Comparison of ENCODE assay signal across 15 cellular contexts in the genomic region with DNA sequence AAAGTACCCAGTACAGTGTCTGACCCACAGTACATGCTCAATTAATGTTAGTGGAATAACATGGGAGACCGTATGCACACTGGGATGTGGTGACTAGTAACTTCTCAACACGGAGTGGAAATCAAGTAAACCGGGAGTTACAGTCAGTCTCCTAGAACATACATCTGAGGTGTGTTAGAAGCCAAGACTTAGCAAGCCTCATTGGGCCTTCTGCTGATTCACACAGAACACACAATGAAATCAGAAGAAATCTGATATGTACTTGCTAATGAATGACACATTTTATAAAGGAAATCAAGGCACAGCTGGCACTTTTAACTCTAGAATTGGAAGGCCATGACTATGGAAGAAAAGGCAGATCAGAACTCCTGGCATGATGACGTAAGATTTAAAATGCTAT. TPM values are rescaled to one million over a fixed set of nuclear protein-coding genes. Genes with fewer than 3 reads are reported as not detected.
DNase-seq lines count a peak whose midpoint lies in the region; ATAC-seq and TF ChIP-seq lines count a peak whose summit lies in the region.
"Had no signal": no experiment of that assay in that cellular context is flagged by ENCODE, and none has a peak within 500 bp of the region (broad histone marks: within the 10 kb centered on the region; RNA-seq: fewer than 3 reads in every experiment).

No MANE protein-coding gene starts in this region.

- peak overlapping the region; percentile 64 for H3K27ac ChIP-seq in stomach smooth muscle (ENCODE audit: low read length)

- H3K36me3 Mint-ChIP-seq in activated T-cell treated with anti-CD3 and anti-CD28 coated beads, Interleukin-2, amount 50 U/mL, for 24 hours (ENCODE audit: low read depth) = peaks cover 94% of the 10 kb centered on the region

- H3K4me3 Mint-ChIP-seq in activated T-cell treated with anti-CD3 and anti-CD28 coated beads, Interleukin-2, amount 50 U/mL, for 24 hours = no peak overlapping the region

- DNase-seq in activated T-cell treated with anti-CD3 and anti-CD28 coated beads, Interleukin-2, amount 50 U/mL, for 24 hours = no peak
- DNase-seq in activated T-cell treated with anti-CD3 and anti-CD28 coated beads, Interleukin-2, amount 50 U/mL, for 48 hours = no peak
- DNase-seq in NCI-H2171 (lab: John Stamatoyannopoulos, UW) (peak; percentile 42), fibroblast of the aortic adventitia (ENCODE audit: low read depth) (peak; percentile 33), NCI-H748 treated with DMSO at 0.1 percent for 48 hours (lab: John Stamatoyannopoulos, UW) (no peak), NCI-H345 (lab: John Stamatoyannopoulos, UW) (no peak)
- DNase-seq: activated CD4-positive, alpha-beta T cell treated with anti-CD3 and anti-CD28 coated beads, Interleukin-2, amount 50 U/mL, for 4 hours; activated gamma-delta T cell treated with Interleukin-2 at 50 U/mL for 16 hours; NCI-H226; RPMI8226; T-helper 2 cell; upper lobe of left lung had no signal

- peaks cover 65% of the 10 kb centered on the region for H3K4me1 Mint-ChIP-seq in activated T-cell treated with anti-CD3 and anti-CD28 coated beads, Interleukin-2, amount 50 U/mL, for 24 hours (ENCODE audit: low read depth)

- no peaks in the 10 kb centered on the region for H3K9me3 ChIP-seq in stomach smooth muscle (ENCODE audit: control insufficient read depth in 2 of 2, low read length in 2 of 2)
- H3K9me3 ChIP-seq: upper lobe of left lung had no signal

- H3K4me3 ChIP-seq in fibroblast of the aortic adventitia (ENCODE audit: low read depth, low read length) (no peak overlapping the region), stomach smooth muscle (ENCODE audit: low read length in 2 of 2) (no peak overlapping the region)
- H3K4me3 ChIP-seq: GM12878, upper lobe of left lung had no signal

- peaks cover 16% of the 10 kb centered on the region for H3K4me1 ChIP-seq in stomach smooth muscle (ENCODE audit: control insufficient read depth, insufficient read depth, low read length)

- H3K27me3 ChIP-seq in stomach smooth muscle (ENCODE audit: control insufficient read depth in 1 of 2, insufficient read depth in 2 of 2, low read length in 2 of 2) = no peaks in the 10 kb centered on the region
- H3K27me3 ChIP-seq: upper lobe of left lung had no signal

- ATAC-seq in GM19452 (IDR thresholded peaks at IDR 0.05; ENCODE audit: unreplicated experiment) = no peak

- no peaks in the 10 kb centered on the region for H3K9me3 Mint-ChIP-seq in activated T-cell treated with anti-CD3 and anti-CD28 coated beads, Interleukin-2, amount 50 U/mL, for 24 hours

- no peak overlapping the region for H3K9ac ChIP-seq in stomach smooth muscle (ENCODE audit: low read length in 2 of 2)

- peak overlapping the region; percentile 28 for H3K27ac Mint-ChIP-seq in activated T-cell treated with anti-CD3 and anti-CD28 coated beads, Interleukin-2, amount 50 U/mL, for 24 hours

- no peak for TF ChIP-seq CTCF in fibroblast of the aortic adventitia (IDR thresholded peaks at IDR 0.05; ENCODE audit: insufficient read depth, low read length)

- H3K27me3 Mint-ChIP-seq in activated T-cell treated with anti-CD3 and anti-CD28 coated beads, Interleukin-2, amount 50 U/mL, for 24 hours = peaks cover 16% of the 10 kb centered on the region

- H3K36me3 ChIP-seq in stomach smooth muscle (ENCODE audit: control insufficient read depth in 2 of 2, insufficient read depth in 2 of 2, low read length in 2 of 2) = peaks cover 6 to 8% of the 10 kb centered on the region in 2 donors

RNA-seq across cellular contexts. Expression of a gene that starts 13.0 kb away (rescaled TPM):
- 21.5 and 31.4 TPM in 2 replicates for total RNA-seq in fibroblast of the aortic adventitia (ENCODE audit: low replicate concordance)

RNA-seq across cellular contexts. Expression of a gene that starts 13.2 kb away (rescaled TPM):
- 20.3 and 41.7 TPM in 2 replicates for total RNA-seq in fibroblast of the aortic adventitia (ENCODE audit: low replicate concordance)

RNA-seq across cellular contexts. Expression of a gene that starts 32.4 kb away (rescaled TPM):
- 36.0 and 51.8 TPM in 2 replicates for total RNA-seq in fibroblast of the aortic adventitia (ENCODE audit: low replicate concordance)

Comparison
In these comparisons a context has a peak if more than half of its experiments do, and no peak if none do; other contexts are left out.
1. DNase-seq: peak in NCI-H2171 (single experiment) and fibroblast of the aortic adventitia (single experiment); none in activated T-cell treated with anti-CD3 and anti-CD28 coated beads, Interleukin-2, amount 50 U/mL, for 24 hours (single experiment), activated T-cell treated with anti-CD3 and anti-CD28 coated beads, Interleukin-2, amount 50 U/mL, for 48 hours (0 of 2), NCI-H748 treated with DMSO at 0.1 percent for 48 hours (single experiment) and NCI-H345 (single experiment).